In genomic region chr2:39244241-39244862, GRCh38 we compare ENCODE assay signal across 9 cellular contexts. TPM values are rescaled to one million over a fixed set of nuclear protein-coding genes. Genes with fewer than 3 reads are reported as not detected.
DNase-seq lines count a peak whose midpoint lies in the region; ATAC-seq and TF ChIP-seq lines count a peak whose summit lies in the region.
"Not testable (repeated sequence)": the region's sequence is repeated elsewhere in the genome, so short reads cannot be mapped to it uniquely, and the experiment has no call there.
"Had no signal": no experiment of that assay in that cellular context is flagged by ENCODE, and none has a peak within 500 bp of the region (broad histone marks: within the 10 kb centered on the region; RNA-seq: fewer than 3 reads in every experiment).

No MANE protein-coding gene starts in this region.

- H3K9me3 ChIP-seq in CD8-positive, alpha-beta T cell (ENCODE audit: low read length); thoracic aorta: not testable (repeated sequence)

- H3K4me3 Mint-ChIP-seq in CD8-positive, alpha-beta T cell: peak overlapping the region; percentile 82
- peak overlapping the region in 3 of 4 donors; percentile 72 to 97 (median 82) for H3K4me3 Mint-ChIP-seq in IgD-negative memory B cell
- H3K4me3 Mint-ChIP-seq in T-helper 1 cell treated with Interleukin-12 subunit alpha and Interleukin-12 subunit beta and Interleukin-4 antibody, amounts not matched to agents 30 μg/mL and 1 μg/mL, for 36 hours: peak overlapping the region; percentile 77
- peak overlapping the region; percentile 76 for H3K4me3 Mint-ChIP-seq in activated CD8-positive, alpha-beta memory T cell treated with anti-CD3 and anti-CD28 coated beads, Interleukin-2, amount 10 ng/mL, durations not matched to agents 7 days and 5 days
- H3K4me3 Mint-ChIP-seq in activated naive CD8-positive, alpha-beta T cell treated with anti-CD3 and anti-CD28 coated beads for 36 hours: peak overlapping the region; percentile 71
- H3K4me3 Mint-ChIP-seq in effector memory CD8-positive, alpha-beta T cell: peak overlapping the region; percentile 84 to 87
- peak overlapping the region; percentile 84 to 92 (median 90) for H3K4me3 Mint-ChIP-seq in naive thymus-derived CD8-positive, alpha-beta T cell

- not testable (repeated sequence) for H3K36me3 ChIP-seq in CD8-positive, alpha-beta T cell (ENCODE audit: insufficient read depth, low read length); thoracic aorta

- CTCF ChIA-PET in CD8-positive, alpha-beta T cell (lab: Charles Lee): interaction anchor here (1.1 to 2.2 kb wide), 2 partner anchors 15 to 118 kb away, joined by 3 to 12 read pairs; no protein-coding TSS in a partner anchor
- CTCF ChIA-PET in activated CD8-positive, alpha-beta memory T cell treated with anti-CD3 and anti-CD28 coated beads, Interleukin-2, amount 10 ng/mL, durations not matched to agents 7 days and 5 days (lab: Charles Lee): interaction anchor here (0.9 to 1.5 kb wide), 5 partner anchors 9 to 297 kb away, joined by 3 to 7 read pairs (median 3); no protein-coding TSS in a partner anchor

- not testable (repeated sequence) for ATAC-seq in CD8-positive, alpha-beta T cell; activated CD8-positive, alpha-beta memory T cell treated with anti-CD3 and anti-CD28 coated beads, Interleukin-2, amount 10 ng/mL, durations not matched to agents 7 days and 5 days; effector memory CD8-positive, alpha-beta T cell (replicated peaks); naive thymus-derived CD8-positive, alpha-beta T cell; thoracic aorta (ENCODE audit: insufficient number of reproducible peaks, low FRiP score, low read depth)

- H3K36me3 Mint-ChIP-seq in CD8-positive, alpha-beta T cell; IgD-negative memory B cell; T-helper 1 cell treated with Interleukin-12 subunit alpha and Interleukin-12 subunit beta and Interleukin-4 antibody, amounts not matched to agents 30 μg/mL and 1 μg/mL, for 36 hours (ENCODE audit: low read depth); activated CD8-positive, alpha-beta memory T cell treated with anti-CD3 and anti-CD28 coated beads, Interleukin-2, amount 10 ng/mL, durations not matched to agents 7 days and 5 days; activated naive CD8-positive, alpha-beta T cell treated with anti-CD3 and anti-CD28 coated beads for 36 hours; effector memory CD8-positive, alpha-beta T cell (ENCODE audit: insufficient read depth); naive thymus-derived CD8-positive, alpha-beta T cell: not testable (repeated sequence)

- TF ChIP-seq CTCF in CD8-positive, alpha-beta T cell (IDR thresholded peaks at IDR 0.05); thoracic aorta (IDR thresholded peaks at IDR 0.05): not testable (repeated sequence)

- H3K4me3 ChIP-seq in CD8-positive, alpha-beta T cell (ENCODE audit: low read depth, low read length): peak overlapping the region; percentile 17
- peak overlapping the region; percentile 65 for H3K4me3 ChIP-seq in thoracic aorta

- H3K27me3 Mint-ChIP-seq in CD8-positive, alpha-beta T cell (ENCODE audit: low read depth); IgD-negative memory B cell; T-helper 1 cell treated with Interleukin-12 subunit alpha and Interleukin-12 subunit beta and Interleukin-4 antibody, amounts not matched to agents 30 μg/mL and 1 μg/mL, for 36 hours (ENCODE audit: low read depth); activated CD8-positive, alpha-beta memory T cell treated with anti-CD3 and anti-CD28 coated beads, Interleukin-2, amount 10 ng/mL, durations not matched to agents 7 days and 5 days; activated naive CD8-positive, alpha-beta T cell treated with anti-CD3 and anti-CD28 coated beads for 36 hours; effector memory CD8-positive, alpha-beta T cell; naive thymus-derived CD8-positive, alpha-beta T cell: not testable (repeated sequence)

- not testable (repeated sequence) for DNase-seq in CD8-positive, alpha-beta T cell; activated CD8-positive, alpha-beta memory T cell treated with anti-CD3 and anti-CD28 coated beads, Interleukin-2, amount 10 ng/mL, durations not matched to agents 7 days and 5 days; activated naive CD8-positive, alpha-beta T cell treated with anti-CD3 and anti-CD28 coated beads for 36 hours; effector memory CD8-positive, alpha-beta T cell; thoracic aorta (ENCODE audit: low spot score)
- DNase-seq in naive thymus-derived CD8-positive, alpha-beta T cell: peak in 1 of 10 donors; percentile 59

- peaks cover 19% of the 10 kb centered on the region for H3K4me1 Mint-ChIP-seq in CD8-positive, alpha-beta T cell (ENCODE audit: low read depth)
- H3K4me1 Mint-ChIP-seq in IgD-negative memory B cell: peaks cover 10 to 15% (median 14%) of the 10 kb centered on the region in 3 donors
- H3K4me1 Mint-ChIP-seq in T-helper 1 cell treated with Interleukin-12 subunit alpha and Interleukin-12 subunit beta and Interleukin-4 antibody, amounts not matched to agents 30 μg/mL and 1 μg/mL, for 36 hours (ENCODE audit: low read depth): peaks cover 14% of the 10 kb centered on the region
- peaks cover 16% of the 10 kb centered on the region for H3K4me1 Mint-ChIP-seq in activated CD8-positive, alpha-beta memory T cell treated with anti-CD3 and anti-CD28 coated beads, Interleukin-2, amount 10 ng/mL, durations not matched to agents 7 days and 5 days
- H3K4me1 Mint-ChIP-seq in activated naive CD8-positive, alpha-beta T cell treated with anti-CD3 and anti-CD28 coated beads for 36 hours: peaks cover 17% of the 10 kb centered on the region
- H3K4me1 Mint-ChIP-seq in effector memory CD8-positive, alpha-beta T cell (ENCODE audit: low read depth in 2 of 2): peaks cover 14 to 16% of the 10 kb centered on the region in 2 donors
- peaks cover 15 to 24% (median 19%) of the 10 kb centered on the region in 4 donors for H3K4me1 Mint-ChIP-seq in naive thymus-derived CD8-positive, alpha-beta T cell

- peak overlapping the region; percentile 64 for H3K27ac Mint-ChIP-seq in CD8-positive, alpha-beta T cell
- not testable (repeated sequence) for H3K27ac Mint-ChIP-seq in IgD-negative memory B cell; T-helper 1 cell treated with Interleukin-12 subunit alpha and Interleukin-12 subunit beta and Interleukin-4 antibody, amounts not matched to agents 30 μg/mL and 1 μg/mL, for 36 hours
- peak overlapping the region; percentile 71 for H3K27ac Mint-ChIP-seq in activated CD8-positive, alpha-beta memory T cell treated with anti-CD3 and anti-CD28 coated beads, Interleukin-2, amount 10 ng/mL, durations not matched to agents 7 days and 5 days
- H3K27ac Mint-ChIP-seq in activated naive CD8-positive, alpha-beta T cell treated with anti-CD3 and anti-CD28 coated beads for 36 hours: peak overlapping the region; percentile 73
- H3K27ac Mint-ChIP-seq in effector memory CD8-positive, alpha-beta T cell: peak overlapping the region; percentile 74 to 89
- peak overlapping the region in 9 of 10 donors; percentile 68 to 88 (median 83) for H3K27ac Mint-ChIP-seq in naive thymus-derived CD8-positive, alpha-beta T cell

- H3K27ac ChIP-seq in CD8-positive, alpha-beta T cell (ENCODE audit: low read depth, low read length); thoracic aorta: not testable (repeated sequence)

- not testable (repeated sequence) for H3K9me3 Mint-ChIP-seq in CD8-positive, alpha-beta T cell; IgD-negative memory B cell; T-helper 1 cell treated with Interleukin-12 subunit alpha and Interleukin-12 subunit beta and Interleukin-4 antibody, amounts not matched to agents 30 μg/mL and 1 μg/mL, for 36 hours; activated CD8-positive, alpha-beta memory T cell treated with anti-CD3 and anti-CD28 coated beads, Interleukin-2, amount 10 ng/mL, durations not matched to agents 7 days and 5 days (ENCODE audit: low read depth); activated naive CD8-positive, alpha-beta T cell treated with anti-CD3 and anti-CD28 coated beads for 36 hours; effector memory CD8-positive, alpha-beta T cell; naive thymus-derived CD8-positive, alpha-beta T cell

- H3K27me3 ChIP-seq in CD8-positive, alpha-beta T cell (ENCODE audit: insufficient read depth, low read length); thoracic aorta (replicated peaks; ENCODE audit: insufficient read depth): not testable (repeated sequence)

- not testable (repeated sequence) for H3K4me1 ChIP-seq in CD8-positive, alpha-beta T cell (ENCODE audit: insufficient read depth, low read length); thoracic aorta (ENCODE audit: control insufficient read depth in 1 of 2, low read depth in 2 of 2)

- POLR2A ChIA-PET in CD8-positive, alpha-beta T cell (lab: Charles Lee): interaction anchor here (1.0 to 2.4 kb wide), 3 partner anchors 10 to 493 kb away, joined by 4 to 7 read pairs (median 4); partner anchors contain the start of genes SOS1 and SRSF7
- POLR2A ChIA-PET in naive thymus-derived CD8-positive, alpha-beta T cell (lab: Charles Lee): interaction anchor here (1.0 to 2.5 kb wide), 3 partner anchors 27 to 124 kb away, joined by 3 to 10 read pairs (median 4); partner anchors contain the start of gene SOS1

- intact Hi-C loops in CD8-positive, alpha-beta T cell (cut with DNase I, micrococcal nuclease): not testable (repeated sequence)

RNA-seq across cellular contexts. Expression of gene CDKL4, which starts 0.6 kb away (rescaled TPM):
- total RNA-seq in CD8-positive, alpha-beta T cell: not detected
- not detected for polyA plus RNA-seq in IgD-negative memory B cell
- total RNA-seq in activated CD8-positive, alpha-beta memory T cell treated with anti-CD3 and anti-CD28 coated beads, Interleukin-2, amount 10 ng/mL, durations not matched to agents 7 days and 5 days: 1 to 10 TPM in 1 of 2 experiments, under 1 TPM in 1; 0.32 to 1.1 TPM
- total RNA-seq in activated naive CD8-positive, alpha-beta T cell treated with anti-CD3 and anti-CD28 coated beads for 36 hours: under 1 TPM in 1 of 2 experiments, not detected in 1; 0.22 TPM
- not detected for total RNA-seq in naive thymus-derived CD8-positive, alpha-beta T cell
- not detected for polyA plus RNA-seq in naive thymus-derived CD8-positive, alpha-beta T cell
- 1 to 10 TPM in 1 of 2 donors, not detected in 1; 2.6 TPM for total RNA-seq in thoracic aorta
- total RNA-seq: prostate gland had no signal
